1 cellular context compared by ENCODE assay signal in the genomic region with DNA sequence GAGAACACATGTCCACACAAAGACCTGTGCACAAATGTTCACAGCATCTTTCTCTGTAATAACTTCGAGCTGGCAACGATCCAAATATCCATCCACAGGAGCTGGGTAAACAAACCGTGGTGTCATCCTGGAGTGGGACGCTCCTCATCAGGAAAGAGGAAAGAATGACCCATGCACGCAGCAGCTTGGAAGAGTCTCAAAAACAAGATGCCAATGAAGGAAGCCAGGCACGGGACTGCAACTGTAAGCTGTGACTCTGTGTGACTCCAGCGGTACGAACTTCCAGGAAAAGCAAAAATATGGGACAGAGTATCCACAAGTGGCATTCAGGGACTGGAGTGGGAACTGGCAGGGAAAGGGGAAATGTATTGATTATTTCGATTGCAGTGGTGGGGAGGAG.
TF ChIP-seq lines count a peak whose summit lies in the region.

No MANE protein-coding gene starts in this region.

TF ChIP-seq in WTC11, 78 proteins besides CTCF, POLR2A, EP300 and RAD21 (continued from another document):
- TF ChIP-seq MAX (CRISPR knock-in tag; IDR thresholded peaks at IDR 0.05), result no peak
- no peak for TF ChIP-seq NR1H2 (CRISPR knock-in tag; IDR thresholded peaks at IDR 0.05)
- TF ChIP-seq, protein P1, sequence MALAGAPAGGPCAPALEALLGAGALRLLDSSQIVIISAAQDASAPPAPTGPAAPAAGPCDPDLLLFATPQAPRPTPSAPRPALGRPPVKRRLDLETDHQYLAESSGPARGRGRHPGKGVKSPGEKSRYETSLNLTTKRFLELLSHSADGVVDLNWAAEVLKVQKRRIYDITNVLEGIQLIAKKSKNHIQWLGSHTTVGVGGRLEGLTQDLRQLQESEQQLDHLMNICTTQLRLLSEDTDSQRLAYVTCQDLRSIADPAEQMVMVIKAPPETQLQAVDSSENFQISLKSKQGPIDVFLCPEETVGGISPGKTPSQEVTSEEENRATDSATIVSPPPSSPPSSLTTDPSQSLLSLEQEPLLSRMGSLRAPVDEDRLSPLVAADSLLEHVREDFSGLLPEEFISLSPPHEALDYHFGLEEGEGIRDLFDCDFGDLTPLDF (CRISPR knock-in tag; IDR thresholded peaks at IDR 0.05), result no peak
- no peak for TF ChIP-seq ZNF232 (CRISPR knock-in tag; IDR thresholded peaks at IDR 0.05)
- TF ChIP-seq ZNF416 (CRISPR knock-in tag; IDR thresholded peaks at IDR 0.05), result no peak
- TF ChIP-seq MYBL2 (CRISPR knock-in tag; IDR thresholded peaks at IDR 0.05), result no peak
- TF ChIP-seq, protein P2, sequence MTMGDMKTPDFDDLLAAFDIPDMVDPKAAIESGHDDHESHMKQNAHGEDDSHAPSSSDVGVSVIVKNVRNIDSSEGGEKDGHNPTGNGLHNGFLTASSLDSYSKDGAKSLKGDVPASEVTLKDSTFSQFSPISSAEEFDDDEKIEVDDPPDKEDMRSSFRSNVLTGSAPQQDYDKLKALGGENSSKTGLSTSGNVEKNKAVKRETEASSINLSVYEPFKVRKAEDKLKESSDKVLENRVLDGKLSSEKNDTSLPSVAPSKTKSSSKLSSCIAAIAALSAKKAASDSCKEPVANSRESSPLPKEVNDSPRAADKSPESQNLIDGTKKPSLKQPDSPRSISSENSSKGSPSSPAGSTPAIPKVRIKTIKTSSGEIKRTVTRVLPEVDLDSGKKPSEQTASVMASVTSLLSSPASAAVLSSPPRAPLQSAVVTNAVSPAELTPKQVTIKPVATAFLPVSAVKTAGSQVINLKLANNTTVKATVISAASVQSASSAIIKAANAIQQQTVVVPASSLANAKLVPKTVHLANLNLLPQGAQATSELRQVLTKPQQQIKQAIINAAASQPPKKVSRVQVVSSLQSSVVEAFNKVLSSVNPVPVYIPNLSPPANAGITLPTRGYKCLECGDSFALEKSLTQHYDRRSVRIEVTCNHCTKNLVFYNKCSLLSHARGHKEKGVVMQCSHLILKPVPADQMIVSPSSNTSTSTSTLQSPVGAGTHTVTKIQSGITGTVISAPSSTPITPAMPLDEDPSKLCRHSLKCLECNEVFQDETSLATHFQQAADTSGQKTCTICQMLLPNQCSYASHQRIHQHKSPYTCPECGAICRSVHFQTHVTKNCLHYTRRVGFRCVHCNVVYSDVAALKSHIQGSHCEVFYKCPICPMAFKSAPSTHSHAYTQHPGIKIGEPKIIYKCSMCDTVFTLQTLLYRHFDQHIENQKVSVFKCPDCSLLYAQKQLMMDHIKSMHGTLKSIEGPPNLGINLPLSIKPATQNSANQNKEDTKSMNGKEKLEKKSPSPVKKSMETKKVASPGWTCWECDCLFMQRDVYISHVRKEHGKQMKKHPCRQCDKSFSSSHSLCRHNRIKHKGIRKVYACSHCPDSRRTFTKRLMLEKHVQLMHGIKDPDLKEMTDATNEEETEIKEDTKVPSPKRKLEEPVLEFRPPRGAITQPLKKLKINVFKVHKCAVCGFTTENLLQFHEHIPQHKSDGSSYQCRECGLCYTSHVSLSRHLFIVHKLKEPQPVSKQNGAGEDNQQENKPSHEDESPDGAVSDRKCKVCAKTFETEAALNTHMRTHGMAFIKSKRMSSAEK (CRISPR knock-in tag; IDR thresholded peaks at IDR 0.05; ENCODE audit: borderline replicate concordance), result no peak
- no peak for TF ChIP-seq ZNF121 (CRISPR knock-in tag; IDR thresholded peaks at IDR 0.05)
- TF ChIP-seq ZNF423 (CRISPR knock-in tag; IDR thresholded peaks at IDR 0.05), result no peak
- TF ChIP-seq AFF4 (CRISPR knock-in tag; IDR thresholded peaks at IDR 0.05; ENCODE audit: borderline replicate concordance), result no peak
